22 cellular contexts compared by ENCODE assay signal in genomic region chr3:37511357-37511970, GRCh38. TPM values are rescaled to one million over a fixed set of nuclear protein-coding genes. Genes with fewer than 3 reads are reported as not detected.
DNase-seq lines count a peak whose midpoint lies in the region; ATAC-seq, FAIRE-seq and TF ChIP-seq lines count a peak whose summit lies in the region.
"Had no signal": no experiment of that assay in that cellular context is flagged by ENCODE, and none has a peak within 500 bp of the region (broad histone marks: within the 10 kb centered on the region; RNA-seq: fewer than 3 reads in every experiment).

No MANE protein-coding gene starts in this region.

- ATAC-seq in left cardiac atrium (peak; percentile 65 to 72), pancreas (peak in 3 of 4 donors; percentile 68 to 90 (median 86)), HG03439 (IDR thresholded peaks at IDR 0.05; ENCODE audit: unreplicated experiment) (no peak)
- ATAC-seq: A549, PC-3 had no signal

- TF ChIP-seq CTCF in ascending aorta (IDR thresholded peaks at IDR 0.05) (no peak), pancreas (IDR thresholded peaks at IDR 0.05) (no peak)

- H3K4me3 ChIP-seq in ascending aorta (peak overlapping the region in 1 of 2 donors; percentile 27), pancreas (no peak overlapping the region)
- H3K4me3 ChIP-seq: A549, ovary had no signal

- peaks cover 29 to 40% of the 10 kb centered on the region in 2 donors for H3K36me3 ChIP-seq in ascending aorta
- no peaks in the 10 kb centered on the region for H3K36me3 ChIP-seq in pancreas
- H3K36me3 ChIP-seq: ovary had no signal

- H3K27ac ChIP-seq in ascending aorta (peak overlapping the region; percentile 67 to 93), pancreas (no peak overlapping the region)
- H3K27ac ChIP-seq: A549, ovary had no signal

- intact Hi-C loops in ascending aorta (cut with DNase I) (loop anchor here (1.0 kb wide), 1 partner anchor 18 kb away; no protein-coding TSS in a partner anchor), left cardiac atrium (cut with DNase I) (no loop called here), pancreas (cut with DNase I) (no loop called here)

- H3K9me3 ChIP-seq in ascending aorta, result no peaks in the 10 kb centered on the region
- H3K9me3 ChIP-seq in pancreas, result no peaks in the 10 kb centered on the region
- H3K9me3 ChIP-seq: A549, ovary had no signal

- 11 to 17% methylated on average over 5 of the region's 5 CpGs for WGBS in pancreas, 2 donors

- FAIRE-seq in pancreas (lab: Jason Lieb, UNC), result no peak
- FAIRE-seq: A549, endothelial cell of umbilical vein, keratinocyte had no signal

- H3K4me1 ChIP-seq in ascending aorta (peaks cover 22 to 34% of the 10 kb centered on the region in 2 donors), pancreas (peaks cover 0 to 6% (median 0%) of the 10 kb centered on the region in 3 donors)
- H3K4me1 ChIP-seq: A549 had no signal

- H3K27me3 ChIP-seq in ascending aorta, result no peaks in the 10 kb centered on the region
- H3K27me3 ChIP-seq in pancreas, result no peaks in the 10 kb centered on the region
- H3K27me3 ChIP-seq: ovary had no signal

- DNase-seq in Ammon's horn (ENCODE audit: low spot score) (peak; percentile 59), ascending aorta (ENCODE audit: low spot score in 2 of 2) (peak in 1 of 2 donors; percentile 83), left cardiac atrium (peak; percentile 57), pancreas (peak in 4 of 6 donors; percentile 17 to 33 (median 25)), amniotic stem cell (lab: John Stamatoyannopoulos, UW) (no peak), DMS79 treated with DMSO at 0.1 percent for 48 hours (lab: John Stamatoyannopoulos, UW) (no peak), SHP77 (lab: John Stamatoyannopoulos, UW) (no peak)
- DNase-seq: activated CD4-positive, alpha-beta T cell treated with anti-CD3 and anti-CD28 coated beads, Interleukin-2, amount 50 U/mL, for 48 hours; activated naive CD8-positive, alpha-beta T cell treated with anti-CD3 and anti-CD28 coated beads, Interleukin-2, amount 10 ng/mL, durations not matched to agents 7 days and 5 days; activated T-cell treated with anti-CD3 and anti-CD28 coated beads, Interleukin-2, amount 50 U/mL, for 24 hours; cerebellar nuclear complex; HCEC 1CT; MM.1S; NCI-H1930; NCI-H524; PC-3; stimulated activated naive CD4-positive, alpha-beta T cell treated with Interleukin-2 at 50 U/mL for 16 hours had no signal

RNA-seq across cellular contexts. Expression of gene ITGA9, which starts 59.5 kb away (rescaled TPM):
- total RNA-seq in ascending aorta, result 56.5 TPM
- total RNA-seq in left cardiac atrium, result 10 to 100 TPM; 11.1 to 29.1 TPM
- 1 to 10 TPM in 5 of 6 donors, under 1 TPM in 1; 0.87 to 5.3 (median 2.3) TPM for total RNA-seq in pancreas
- under 1 TPM; 0.73 to 0.76 TPM for polyA plus RNA-seq in pancreas

Comparison
In these comparisons a context has a peak if more than half of its experiments do, and no peak if none do; other contexts are left out.
1. DNase-seq: peak in Ammon's horn (single experiment), left cardiac atrium (single experiment) and pancreas (4 of 6); none in amniotic stem cell (single experiment), DMS79 treated with DMSO at 0.1 percent for 48 hours (single experiment) and SHP77 (0 of 2).
2. H3K27ac ChIP-seq: peak in ascending aorta (2 of 2); none in pancreas (0 of 4).